ENCODE assay signal across 19 cellular contexts in the genomic region with DNA sequence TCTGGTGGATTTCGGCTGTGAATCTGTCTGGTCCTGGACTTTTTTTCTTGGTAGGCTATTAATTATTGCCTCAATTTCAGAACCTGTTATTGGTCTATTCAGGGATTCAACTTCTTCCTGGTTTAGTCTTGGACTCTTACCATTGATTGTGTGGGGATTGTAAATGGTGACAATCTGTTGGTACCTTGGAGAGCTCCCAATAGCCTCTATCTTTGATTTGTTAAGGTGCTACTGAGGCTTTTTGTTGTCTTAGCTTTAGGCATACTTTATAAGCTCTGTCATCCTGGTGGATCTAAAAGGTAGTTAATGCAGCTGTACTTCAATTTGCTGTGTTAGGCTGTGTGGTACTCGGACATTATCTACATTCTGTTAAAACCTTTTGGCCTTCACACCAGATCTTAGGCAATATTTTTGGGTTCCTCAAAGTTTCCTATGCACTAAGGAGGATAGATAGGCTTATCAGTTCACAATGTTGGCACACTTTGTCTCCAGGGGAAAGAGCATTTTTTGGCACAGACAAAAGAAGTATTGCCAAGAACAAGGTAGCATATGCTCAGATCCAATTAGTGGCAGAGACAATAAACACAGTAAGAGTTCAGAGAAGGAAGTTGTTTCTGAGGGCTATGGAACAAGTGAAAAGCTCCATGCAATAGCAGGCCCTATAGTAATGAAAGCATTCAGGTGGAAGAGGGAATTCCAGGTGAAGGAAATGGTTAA.
DNase-seq lines count a peak whose midpoint lies in the region; ATAC-seq and TF ChIP-seq lines count a peak whose summit lies in the region.
"Had no signal": no experiment of that assay in that cellular context is flagged by ENCODE, and none has a peak within 500 bp of the region (broad histone marks: within the 10 kb centered on the region; RNA-seq: fewer than 3 reads in every experiment).

No MANE protein-coding gene starts in this region.

- H3K4me3 ChIP-seq in liver (ENCODE audit: low read depth in 1 of 3, low read length in 3 of 3) (no peak overlapping the region), right lobe of liver (no peak overlapping the region), fibroblast of lung (replicated peaks in 1 of 4; ENCODE audit: control extremely low read depth in 1 of 4, insufficient read depth in 1 of 4, low read depth in 3 of 4, low read length in 4 of 4) (no peak overlapping the region), spleen (no peak overlapping the region), mucosa of descending colon (no peak overlapping the region)
- H3K4me3 ChIP-seq: esophagus squamous epithelium had no signal

- no peak overlapping the region for H3K9ac ChIP-seq in liver (ENCODE audit: low read depth in 1 of 2, low read length in 2 of 2)
- no peak overlapping the region for H3K9ac ChIP-seq in fibroblast of lung (ENCODE audit: insufficient read depth, low read length)

- 73% methylated on average over 2 of the region's 2 CpGs for WGBS in liver
- 39% methylated on average over 2 of the region's 2 CpGs for WGBS in right lobe of liver (ENCODE audit: insufficient coverage, low coverage, low lambda C conversion rate, missing lambda C conversion rate)
- WGBS in spleen, 5 donors = 77 to 92% (median 85%) methylated on average over 2 of the region's 2 CpGs

- H2AFZ ChIP-seq in fibroblast of lung (ENCODE audit: low read length) = no peak overlapping the region

- no peaks in the 10 kb centered on the region for H3K27me3 ChIP-seq in liver (ENCODE audit: control insufficient read depth in 4 of 4, insufficient read depth in 4 of 4, low read length in 3 of 4)
- H3K27me3 ChIP-seq in right lobe of liver = no peaks in the 10 kb centered on the region
- H3K27me3 ChIP-seq in fibroblast of lung (ENCODE audit: control insufficient read depth, insufficient read depth, low read length) = no peaks in the 10 kb centered on the region
- H3K27me3 ChIP-seq in spleen (replicated peaks in 1 of 7) = no peaks in the 10 kb centered on the region
- H3K27me3 ChIP-seq: esophagus squamous epithelium had no signal

- no peaks in the 10 kb centered on the region for H4K20me1 ChIP-seq in fibroblast of lung (ENCODE audit: control insufficient read depth, extremely low read depth, insufficient read depth, low read length)

- H3K36me3 ChIP-seq in liver (ENCODE audit: control insufficient read depth in 4 of 4, insufficient read depth in 3 of 4, low read depth in 1 of 4, low read length in 3 of 4) (no peaks in the 10 kb centered on the region), right lobe of liver (no peaks in the 10 kb centered on the region), fibroblast of lung (ENCODE audit: control insufficient read depth, insufficient read depth, low read length) (no peaks in the 10 kb centered on the region), spleen (no peaks in the 10 kb centered on the region), mucosa of descending colon (ENCODE audit: low read depth) (no peaks in the 10 kb centered on the region)
- H3K36me3 ChIP-seq: esophagus squamous epithelium had no signal

- H3K9me3 ChIP-seq in liver (ENCODE audit: control insufficient read depth in 4 of 4, low read length in 3 of 4) (no peaks in the 10 kb centered on the region), right lobe of liver (no peaks in the 10 kb centered on the region), fibroblast of lung (ENCODE audit: control insufficient read depth, insufficient read depth, low read depth, low read length) (no peaks in the 10 kb centered on the region), spleen (no peaks in the 10 kb centered on the region), mucosa of descending colon (no peaks in the 10 kb centered on the region)
- H3K9me3 ChIP-seq: esophagus squamous epithelium had no signal

- H3K4me1 ChIP-seq in liver (ENCODE audit: control insufficient read depth in 4 of 4, insufficient read depth in 4 of 4, low read length in 3 of 4) (no peaks in the 10 kb centered on the region), right lobe of liver (no peaks in the 10 kb centered on the region), fibroblast of lung (ENCODE audit: control insufficient read depth, extremely low read depth, insufficient read depth, low read length) (no peaks in the 10 kb centered on the region), spleen (no peaks in the 10 kb centered on the region), mucosa of descending colon (ENCODE audit: low read depth) (no peaks in the 10 kb centered on the region)
- H3K4me1 ChIP-seq: esophagus squamous epithelium had no signal

- DNase-seq in right lobe of liver = no peak
- DNase-seq in RPMI7951 (ENCODE audit: low read depth) = peak; percentile 3
- peak; percentile 12 to 19 for DNase-seq in fibroblast of lung (ENCODE audit: low read depth in 2 of 2)
- no peak for DNase-seq in left lobe of liver (ENCODE audit: low spot score)
- DNase-seq in spleen = no peak
- no peak for DNase-seq in mucosa of descending colon
- DNase-seq: activated CD4-positive, alpha-beta T cell treated with anti-CD3 and anti-CD28 coated beads for 48 hours; activated T-cell treated with anti-CD3 and anti-CD28 coated beads, Interleukin-2, amount 50 U/mL, for 72 hours; DMS79 treated with DMSO at 0.1 percent for 48 hours; esophagus squamous epithelium; GOT3; kidney; naive thymus-derived CD8-positive, alpha-beta T cell; NCI-H146; right cardiac atrium; stimulated activated naive CD8-positive, alpha-beta T cell treated with anti-CD3 and anti-CD28 coated beads, Interleukin-15, Interleukin-2, amounts not matched to agents 100 U/mL and 50 U/mL, for 24 hours; SW 1271 had no signal

- no peak overlapping the region for H3K4me2 ChIP-seq in fibroblast of lung (ENCODE audit: extremely low read depth, insufficient read depth, low read length)

- TF ChIP-seq CTCF in liver (IDR thresholded peaks at IDR 0.05; ENCODE audit: low read depth, low read length, missing input control) (no peak), right lobe of liver (IDR thresholded peaks at IDR 0.05) (no peak), fibroblast of lung (conservative IDR thresholded peaks at IDR 0.05 in 1 of 2, IDR thresholded peaks at IDR 0.05 in 1 of 2; ENCODE audit: low read depth in 1 of 2, low read length in 2 of 2) (no peak), spleen (IDR thresholded peaks at IDR 0.05 in 8 of 11, conservative IDR thresholded peaks at IDR 0.05 in 3 of 11) (no peak), mucosa of descending colon (IDR thresholded peaks at IDR 0.05) (no peak)

- H3K27ac ChIP-seq in liver (ENCODE audit: low read depth in 1 of 2, low read length in 2 of 2) (no peak overlapping the region), right lobe of liver (no peak overlapping the region), fibroblast of lung (ENCODE audit: insufficient read depth, low read length) (no peak overlapping the region), spleen (no peak overlapping the region)
- H3K27ac ChIP-seq: esophagus squamous epithelium had no signal

- TF ChIP-seq RAD21 in liver (IDR thresholded peaks at IDR 0.05) = no peak

- TF ChIP-seq POLR2A in right lobe of liver (IDR thresholded peaks at IDR 0.05) = no peak
- TF ChIP-seq POLR2A in spleen (IDR thresholded peaks at IDR 0.05) = no peak

- no peaks in the 10 kb centered on the region for H3K79me2 ChIP-seq in fibroblast of lung (ENCODE audit: control insufficient read depth, insufficient read depth, low read length)

- intact Hi-C loops in right lobe of liver (cut with DNase I) (no loop called here), spleen (cut with DNase I; ENCODE audit: low total_unique reads) (no loop called here), mucosa of descending colon (cut with DNase I, micrococcal nuclease) (no loop called here)

- no peak for ATAC-seq in right lobe of liver
- no peak for ATAC-seq in left lobe of liver
- ATAC-seq in mucosa of descending colon = no peak
- ATAC-seq in GM19023 (IDR thresholded peaks at IDR 0.05; ENCODE audit: unreplicated experiment) = no peak
- ATAC-seq: activated T-cell treated with anti-CD3 and anti-CD28 coated beads, Interleukin-2, amount 50 U/mL, for 72 hours; naive thymus-derived CD8-positive, alpha-beta T cell; right cardiac atrium; stimulated activated naive CD8-positive, alpha-beta T cell treated with anti-CD3 and anti-CD28 coated beads, Interleukin-15, Interleukin-2, amounts not matched to agents 100 U/mL and 50 U/mL, for 24 hours had no signal

TF ChIP-seq in liver, 16 proteins besides CTCF, POLR2A, EP300 and RAD21:
- TF ChIP-seq REST (IDR thresholded peaks at IDR 0.05) (peak; percentile 96), ATF3 (IDR thresholded peaks at IDR 0.05) (no peak)

Comparison
In these comparisons a context has a peak if more than half of its experiments do, and no peak if none do; other contexts are left out.
1. DNase-seq: peak in RPMI7951 (single experiment) and fibroblast of lung (2 of 2); none in right lobe of liver (0 of 3), left lobe of liver (single experiment), spleen (single experiment) and mucosa of descending colon (0 of 3).